Comparison of ENCODE assay signal across 9 cellular contexts in genomic region chr11:10898763-10899541, GRCh38. TPM values are rescaled to one million over a fixed set of nuclear protein-coding genes. Genes with fewer than 3 reads are reported as not detected.
DNase-seq lines count a peak whose midpoint lies in the region; ATAC-seq and TF ChIP-seq lines count a peak whose summit lies in the region.
"Had no signal": no experiment of that assay in that cellular context is flagged by ENCODE, and none has a peak within 500 bp of the region (broad histone marks: within the 10 kb centered on the region; RNA-seq: fewer than 3 reads in every experiment).

No MANE protein-coding gene starts in this region.

- H3K27ac ChIP-seq in breast epithelium (peak overlapping the region; percentile 97 to 98), vagina (peak overlapping the region; percentile 87)
- H3K27ac ChIP-seq: BLaER1 had no signal

- no peaks in the 10 kb centered on the region for H3K36me3 Mint-ChIP-seq in activated naive CD4-positive, alpha-beta T cell treated with anti-CD3 and anti-CD28 coated beads for 36 hours (ENCODE audit: low read depth)
- no peaks in the 10 kb centered on the region for H3K36me3 Mint-ChIP-seq in mesothelial cell of epicardium

- CTCF ChIA-PET in activated naive CD4-positive, alpha-beta T cell treated with anti-CD3 and anti-CD28 coated beads for 36 hours (lab: Charles Lee): interaction anchor here (0.8 to 1.2 kb wide), 3 partner anchors 20 to 130 kb away, joined by 3 read pairs; no protein-coding TSS in a partner anchor

- peaks cover 17% of the 10 kb centered on the region for H3K4me1 Mint-ChIP-seq in activated naive CD4-positive, alpha-beta T cell treated with anti-CD3 and anti-CD28 coated beads for 36 hours (ENCODE audit: low read depth)
- peaks cover 65% of the 10 kb centered on the region for H3K4me1 Mint-ChIP-seq in mesothelial cell of epicardium

- peak overlapping the region; percentile 63 for H3K27ac Mint-ChIP-seq in activated naive CD4-positive, alpha-beta T cell treated with anti-CD3 and anti-CD28 coated beads for 36 hours
- H3K27ac Mint-ChIP-seq in mesothelial cell of epicardium: peak overlapping the region; percentile 97

- H3K4me1 ChIP-seq in breast epithelium: peaks cover 8 to 14% of the 10 kb centered on the region in 2 donors
- peaks cover 48% of the 10 kb centered on the region for H3K4me1 ChIP-seq in vagina
- H3K4me1 ChIP-seq: BLaER1 had no signal

- no peak for TF ChIP-seq POLR2A in breast epithelium (IDR thresholded peaks at IDR 0.05)
- no peak for TF ChIP-seq POLR2A in vagina (IDR thresholded peaks at IDR 0.05)

- intact Hi-C loops in activated naive CD4-positive, alpha-beta T cell treated with anti-CD3 and anti-CD28 coated beads for 36 hours (cut with micrococcal nuclease): no loop called here
- intact Hi-C loops in breast epithelium (cut with DNase I; ENCODE audit: low total_unique reads) (no loop called here), vagina (cut with DNase I) (no loop called here)

- ATAC-seq in HG02885 (IDR thresholded peaks at IDR 0.05; ENCODE audit: poor library complexity, unreplicated experiment): no peak

- no peak overlapping the region for H3K4me3 Mint-ChIP-seq in activated naive CD4-positive, alpha-beta T cell treated with anti-CD3 and anti-CD28 coated beads for 36 hours
- no peak overlapping the region for H3K4me3 Mint-ChIP-seq in mesothelial cell of epicardium

- H3K9me3 ChIP-seq in breast epithelium (no peaks in the 10 kb centered on the region), vagina (no peaks in the 10 kb centered on the region)
- H3K9me3 ChIP-seq: BLaER1 had no signal

- H3K9me3 Mint-ChIP-seq in activated naive CD4-positive, alpha-beta T cell treated with anti-CD3 and anti-CD28 coated beads for 36 hours: no peaks in the 10 kb centered on the region
- peaks cover 6% of the 10 kb centered on the region for H3K9me3 Mint-ChIP-seq in mesothelial cell of epicardium

- H3K27me3 Mint-ChIP-seq in activated naive CD4-positive, alpha-beta T cell treated with anti-CD3 and anti-CD28 coated beads for 36 hours (ENCODE audit: low read depth): no peaks in the 10 kb centered on the region
- H3K27me3 Mint-ChIP-seq in mesothelial cell of epicardium (ENCODE audit: low read depth): no peaks in the 10 kb centered on the region

- H3K27me3 ChIP-seq in breast epithelium (no peaks in the 10 kb centered on the region), vagina (no peaks in the 10 kb centered on the region)
- H3K27me3 ChIP-seq: BLaER1 had no signal

- H3K4me3 ChIP-seq in breast epithelium: peak overlapping the region in 1 of 3 donors; percentile 24
- no peak overlapping the region for H3K4me3 ChIP-seq in vagina
- H3K4me3 ChIP-seq: BLaER1 had no signal

- no peak for DNase-seq in activated naive CD4-positive, alpha-beta T cell treated with anti-CD3 and anti-CD28 coated beads for 36 hours
- DNase-seq in activated naive CD4-positive, alpha-beta T cell (lab: John Stamatoyannopoulos, UW): no peak
- no peak for DNase-seq in breast epithelium (ENCODE audit: low spot score in 2 of 2)
- no peak for DNase-seq in mesothelial cell of epicardium (ENCODE audit: low spot score in 2 of 2, unreplicated experiment in 2 of 2)
- no peak for DNase-seq in vagina (ENCODE audit: extremely low spot score in 2 of 2)
- DNase-seq in SW 1271 (lab: John Stamatoyannopoulos, UW): no peak
- no peak for DNase-seq in SHP77 (lab: John Stamatoyannopoulos, UW)

- TF ChIP-seq CTCF in breast epithelium (IDR thresholded peaks at IDR 0.05) (no peak), mesothelial cell of epicardium (IDR thresholded peaks at IDR 0.05; ENCODE audit: unreplicated experiment) (no peak), vagina (IDR thresholded peaks at IDR 0.05) (no peak)

- H3K36me3 ChIP-seq in breast epithelium (no peaks in the 10 kb centered on the region), vagina (no peaks in the 10 kb centered on the region)
- H3K36me3 ChIP-seq: BLaER1 had no signal

RNA-seq across cellular contexts. Expression of gene ZBED5, which starts 41.1 kb away (rescaled TPM):
- total RNA-seq in activated naive CD4-positive, alpha-beta T cell treated with anti-CD3 and anti-CD28 coated beads for 36 hours: 10 to 100 TPM; 50.4 to 52.4 TPM
- 10 to 100 TPM; 29.0 to 55.9 (median 33.8) TPM for total RNA-seq in breast epithelium
- total RNA-seq in mesothelial cell of epicardium: 116 to 120 TPM (median 120 TPM) in 3 replicates
- total RNA-seq in vagina: 40.8 TPM
